Comparison of ENCODE assay signal across 15 cellular contexts in the genomic region with DNA sequence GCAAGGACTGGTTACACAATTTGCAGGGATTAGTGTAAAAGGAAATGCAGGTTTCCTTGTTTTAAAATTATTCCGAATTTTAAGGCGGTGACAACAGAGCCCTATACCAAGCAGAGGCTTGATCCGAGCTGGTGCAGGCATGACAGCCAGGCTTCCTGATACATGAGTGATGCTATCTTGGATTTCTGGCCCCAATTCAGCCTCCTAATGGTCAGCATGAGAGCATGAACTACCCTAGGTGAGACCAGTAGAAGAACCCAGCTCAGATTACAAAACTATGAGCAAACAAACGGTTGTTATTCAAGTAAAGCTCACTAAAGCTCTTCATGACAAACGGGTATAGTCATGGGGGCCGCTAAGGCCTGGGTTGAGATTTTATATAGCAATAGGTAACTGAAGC. TPM values are rescaled to one million over a fixed set of nuclear protein-coding genes. Genes with fewer than 3 reads are reported as not detected.
DNase-seq lines count a peak whose midpoint lies in the region; TF ChIP-seq lines count a peak whose summit lies in the region.
"Had no signal": no experiment of that assay in that cellular context is flagged by ENCODE, and none has a peak within 500 bp of the region (broad histone marks: within the 10 kb centered on the region; RNA-seq: fewer than 3 reads in every experiment).

No MANE protein-coding gene starts in this region.

- H3K27me3 ChIP-seq in esophagus (ENCODE audit: control insufficient read depth in 1 of 2, insufficient read depth in 2 of 2, low read length in 2 of 2) (no peaks in the 10 kb centered on the region), mesendoderm (ENCODE audit: insufficient read depth, low read length, poor library complexity) (no peaks in the 10 kb centered on the region)
- H3K27me3 ChIP-seq: BLaER1 treated with 17β-estradiol and CSF1 and Interleukin-3, amounts not matched to agents 10 nM and 100 nM had no signal

- H4K8ac ChIP-seq in mesendoderm (ENCODE audit: low read depth, low read length) = no peak overlapping the region

- H3K9me3 ChIP-seq in esophagus (ENCODE audit: control insufficient read depth in 2 of 2, insufficient read depth in 1 of 2, low read depth in 1 of 2, low read length in 1 of 2) = no peaks in the 10 kb centered on the region
- H3K9me3 ChIP-seq: BLaER1 treated with 17β-estradiol and CSF1 and Interleukin-3, amounts not matched to agents 10 nM and 100 nM had no signal

- WGBS in esophagus, 2 donors = 57 to 66% methylated on average over 6 of the region's 6 CpGs
- WGBS in mesendoderm (ENCODE audit: extremely low coverage, insufficient coverage, low lambda C conversion rate) = no CpG with 5 or more reads among the region's 6 CpGs

- H3K27ac ChIP-seq in esophagus (ENCODE audit: low read depth in 2 of 2, low read length in 1 of 2) (peak overlapping the region; percentile 96 to 97), mesendoderm (ENCODE audit: low read depth, low read length) (no peak overlapping the region)
- H3K27ac ChIP-seq: 22Rv1; BLaER1 treated with 17β-estradiol and CSF1 and Interleukin-3, amounts not matched to agents 10 nM and 100 nM had no signal

- no peak overlapping the region for H3K4me2 ChIP-seq in mesendoderm (ENCODE audit: low read length)
- H3K4me2 ChIP-seq: BLaER1 treated with 17β-estradiol and CSF1 and Interleukin-3, amounts not matched to agents 10 nM and 100 nM had no signal

- no peak overlapping the region for H2AK5ac ChIP-seq in mesendoderm (ENCODE audit: low read length)

- DNase-seq in DMS53 (lab: John Stamatoyannopoulos, UW) = peak; percentile 1
- DNase-seq in DMS53 treated with DMSO at 0.1 percent for 48 hours (lab: John Stamatoyannopoulos, UW; ENCODE audit: unreplicated experiment) = no peak
- no peak for DNase-seq in mesendoderm
- DNase-seq in NCI-H1105 (lab: John Stamatoyannopoulos, UW) = no peak
- no peak for DNase-seq in NCI-H2196 treated with DMSO at 0.1 percent for 48 hours (lab: John Stamatoyannopoulos, UW; ENCODE audit: unreplicated experiment)
- no peak for DNase-seq in mesothelial cell of epicardium (ENCODE audit: low spot score in 2 of 2, unreplicated experiment in 2 of 2)
- DNase-seq: AML-193; CD4-positive, alpha-beta T cell; DMS153; GF-D8; HCEC 1CT; HFFc6 had no signal

- H3K4me1 Mint-ChIP-seq in mesothelial cell of epicardium = peaks cover 34% of the 10 kb centered on the region

- no peaks in the 10 kb centered on the region for H3K79me2 ChIP-seq in mesendoderm (ENCODE audit: control insufficient read depth, insufficient read depth, low read length)

- TF ChIP-seq CTCF in mesothelial cell of epicardium (IDR thresholded peaks at IDR 0.05; ENCODE audit: unreplicated experiment) = no peak

- H3K79me1 ChIP-seq in mesendoderm (ENCODE audit: low read length) = no peaks in the 10 kb centered on the region

- no peak overlapping the region for H2BK120ac ChIP-seq in mesendoderm (ENCODE audit: low read depth, low read length)

- H2BK5ac ChIP-seq in mesendoderm (ENCODE audit: low read length) = no peak overlapping the region

- no peak overlapping the region for H3K23ac ChIP-seq in mesendoderm (ENCODE audit: low read length)

- no peak overlapping the region for H3K27ac Mint-ChIP-seq in mesothelial cell of epicardium
- H3K27ac Mint-ChIP-seq: CD4-positive, alpha-beta T cell; HFFc6 had no signal

- no peak overlapping the region for H3K9ac ChIP-seq in mesendoderm (ENCODE audit: low read length)
- H3K9ac ChIP-seq: BLaER1 treated with 17β-estradiol and CSF1 and Interleukin-3, amounts not matched to agents 10 nM and 100 nM had no signal

- H3K4me3 Mint-ChIP-seq in mesothelial cell of epicardium = no peak overlapping the region
- H3K4me3 Mint-ChIP-seq: HFFc6 had no signal

- H2BK15ac ChIP-seq in mesendoderm (replicated peaks; ENCODE audit: low read depth) = no peak overlapping the region

- no peaks in the 10 kb centered on the region for H3K9me3 Mint-ChIP-seq in mesothelial cell of epicardium
- H3K9me3 Mint-ChIP-seq: CD4-positive, alpha-beta T cell; HFFc6 had no signal

- H3K36me3 ChIP-seq in esophagus (ENCODE audit: control insufficient read depth in 2 of 2, insufficient read depth in 2 of 2, low read length in 1 of 2) = no peaks in the 10 kb centered on the region
- H3K36me3 ChIP-seq in mesendoderm (ENCODE audit: control insufficient read depth, insufficient read depth, low read length) = no peaks in the 10 kb centered on the region
- H3K36me3 ChIP-seq: BLaER1 treated with 17β-estradiol and CSF1 and Interleukin-3, amounts not matched to agents 10 nM and 100 nM had no signal

- no peak overlapping the region for H3K4ac ChIP-seq in mesendoderm (ENCODE audit: low read depth, low read length)

- H3K4me3 ChIP-seq in esophagus (ENCODE audit: low read depth in 1 of 2, low read length in 2 of 2) (no peak overlapping the region), mesendoderm (ENCODE audit: low read length) (no peak overlapping the region)
- H3K4me3 ChIP-seq: BLaER1 treated with 17β-estradiol and CSF1 and Interleukin-3, amounts not matched to agents 10 nM and 100 nM had no signal

- no peak overlapping the region for H4K5ac ChIP-seq in mesendoderm (ENCODE audit: low read length)

- peaks cover 5 to 13% of the 10 kb centered on the region in 2 donors for H3K4me1 ChIP-seq in esophagus (ENCODE audit: control insufficient read depth in 2 of 2, insufficient read depth in 2 of 2, low read length in 1 of 2)
- no peaks in the 10 kb centered on the region for H3K4me1 ChIP-seq in mesendoderm (ENCODE audit: control insufficient read depth, low read depth, low read length)

- H3K27me3 Mint-ChIP-seq in mesothelial cell of epicardium (ENCODE audit: low read depth) = no peaks in the 10 kb centered on the region
- H3K27me3 Mint-ChIP-seq: CD4-positive, alpha-beta T cell had no signal

- no peak overlapping the region for H3K18ac ChIP-seq in mesendoderm (ENCODE audit: low read length)

- peaks cover 14% of the 10 kb centered on the region for H3K36me3 Mint-ChIP-seq in mesothelial cell of epicardium

- peak overlapping the region; percentile 34 for H3K56ac ChIP-seq in mesendoderm (ENCODE audit: low read length)

RNA-seq across cellular contexts. Expression of a gene that starts 31.8 kb away (rescaled TPM):
- polyA plus RNA-seq in esophagus = 10 to 100 TPM; 51.7 to 54.8 TPM
- 13.2 TPM for polyA plus RNA-seq in mesendoderm (2013, experiment 1 of 2)
- 13.6 TPM for polyA plus RNA-seq in mesendoderm (2013, experiment 2 of 2)
- total RNA-seq in mesothelial cell of epicardium = 54.7 to 59.1 TPM (median 58.3 TPM) in 3 replicates
